In the genomic region with DNA sequence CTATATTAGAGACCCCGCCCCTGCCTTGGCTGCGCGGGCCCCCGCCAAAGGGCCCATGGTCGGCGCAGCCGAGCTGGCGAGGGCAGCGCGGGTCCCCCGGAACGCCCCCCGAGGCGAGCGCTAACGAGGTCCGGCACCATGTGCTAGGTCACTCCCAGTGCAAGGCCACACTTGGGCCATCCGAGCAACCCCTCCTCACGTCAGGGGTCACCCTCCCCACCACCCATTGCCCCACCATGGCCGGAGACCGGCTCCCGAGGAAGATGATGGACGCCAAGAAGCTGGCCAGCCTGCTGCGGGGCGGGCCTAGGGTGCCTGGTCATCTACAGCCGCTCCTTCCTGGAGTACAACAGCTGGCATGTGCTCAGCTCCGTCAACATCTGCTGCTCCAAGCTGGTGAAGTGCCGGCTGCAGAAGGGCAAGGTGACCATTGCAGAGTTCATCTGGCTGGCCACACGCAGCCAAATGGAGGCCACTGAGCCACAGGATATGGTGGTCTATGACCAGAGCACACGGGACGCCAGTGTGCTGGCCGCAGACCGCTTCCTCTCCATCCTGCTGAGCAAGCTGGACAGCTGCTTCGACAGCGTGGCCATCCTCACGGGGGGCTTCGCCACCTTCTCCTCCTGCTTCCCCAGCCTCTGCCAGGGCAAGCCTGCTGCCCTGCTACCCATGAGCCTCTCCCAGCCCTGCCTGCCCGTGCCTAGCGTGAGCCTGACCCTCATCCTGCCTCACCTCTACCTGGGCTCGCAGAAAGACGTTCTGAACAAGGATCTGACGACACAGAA, we compare ENCODE assay signal across 8 cellular contexts. TPM values are rescaled to one million over a fixed set of nuclear protein-coding genes. Genes with fewer than 3 reads are reported as not detected.
DNase-seq lines count a peak whose midpoint lies in the region; ATAC-seq, FAIRE-seq and TF ChIP-seq lines count a peak whose summit lies in the region.
"Had no signal": no experiment of that assay in that cellular context is flagged by ENCODE, and none has a peak within 500 bp of the region (broad histone marks: within the 10 kb centered on the region; RNA-seq: fewer than 3 reads in every experiment).

No MANE protein-coding gene starts in this region.

- H3K27me3 ChIP-seq in pancreas, result no peaks in the 10 kb centered on the region

- H3K4me1 ChIP-seq in pancreas, result peaks cover 0 to 10% (median 7%) of the 10 kb centered on the region in 3 donors

- H3K4me3 Mint-ChIP-seq in MCF 10A (ENCODE audit: unreplicated experiment), result peak overlapping the region; percentile 41

- no peaks in the 10 kb centered on the region for H3K27me3 Mint-ChIP-seq in MCF 10A (ENCODE audit: insufficient read depth, unreplicated experiment)

- H3K4me1 Mint-ChIP-seq in MCF 10A (ENCODE audit: insufficient read depth, unreplicated experiment), result peaks cover 6% of the 10 kb centered on the region

- CTCF ChIA-PET in MCF 10A (lab: Yijun Ruan, JAX), result interaction anchor here (0.6 to 2.0 kb wide), 4 partner anchors 11 to 100 kb away, joined by 3 to 9 read pairs (median 3); a partner anchor contains a TSS

- no peaks in the 10 kb centered on the region for H3K9me3 Mint-ChIP-seq in MCF 10A (ENCODE audit: unreplicated experiment)

- POLR2A ChIA-PET in MCF 10A (lab: Yijun Ruan, JAX), result interaction anchor here (1.0 to 7.1 kb wide), 10 partner anchors 8 to 238 kb away, joined by 3 to 195 read pairs (median 12); a partner anchor contains a TSS

- DNase-seq in LNCaP clone FGC (ENCODE audit: low read depth) (no peak), MCF 10A (ENCODE audit: unreplicated experiment) (no peak), pancreas (peak in 5 of 6 donors; percentile 20 to 82 (median 37)), NCI-H345 treated with DMSO at 0.1 percent for 48 hours (lab: John Stamatoyannopoulos, UW; ENCODE audit: unreplicated experiment) (no peak), NCI-H446 treated with DMSO at 0.1 percent for 48 hours (lab: John Stamatoyannopoulos, UW) (no peak)
- DNase-seq in NK-92 treated with Interleukin-12 subunit alpha and Interleukin-12 subunit beta, amount 100 ng/mL, for 24 hours (lab: John Stamatoyannopoulos, UW), result no peak
- DNase-seq: left cardiac atrium, SW 1271 had no signal

- H3K27ac ChIP-seq in pancreas, result no peak overlapping the region

- H3K4me3 ChIP-seq in LNCaP clone FGC (ENCODE audit: low read depth, low read length) (peak overlapping the region; percentile 94), pancreas (peak overlapping the region in 3 of 4 donors; percentile 42 to 80 (median 59))

- TF ChIP-seq CTCF in LNCaP clone FGC (IDR thresholded peaks at IDR 0.05; ENCODE audit: control insufficient read depth, extremely low read depth, insufficient read depth) (no peak), MCF 10A (IDR thresholded peaks at IDR 0.05; ENCODE audit: unreplicated experiment) (no peak), pancreas (IDR thresholded peaks at IDR 0.05) (no peak)

- peaks cover 31% of the 10 kb centered on the region for H3K36me3 Mint-ChIP-seq in MCF 10A (ENCODE audit: insufficient read depth, unreplicated experiment)

- peak overlapping the region; percentile 97 for H3K27ac Mint-ChIP-seq in MCF 10A (ENCODE audit: low read depth, unreplicated experiment)

- peak in 1 of 4 donors; percentile 21 for ATAC-seq in pancreas

- intact Hi-C loops in MCF 10A (cut with micrococcal nuclease) (loop anchor here (5.0 kb wide), 1 partner anchor 41 kb away; a partner anchor contains a TSS), pancreas (cut with DNase I) (no loop called here)

- no TSS peak for BruUV-seq in MCF 10A (replicated peaks; lab: Mats Ljungman, UMichigan)

- peaks cover 0 to 19% (median 0%) of the 10 kb centered on the region in 3 donors for H3K36me3 ChIP-seq in pancreas

- 64 to 82% methylated on average over 42 of the region's 42 CpGs for WGBS in pancreas, 2 donors

- FAIRE-seq in pancreas (lab: Jason Lieb, UNC), result no peak

- no peaks in the 10 kb centered on the region for H3K9me3 ChIP-seq in pancreas

RNA-seq across cellular contexts. Expression of a gene that starts 12.4 kb away (rescaled TPM):
- 78.0 and 97.9 TPM in 2 replicates for total RNA-seq in MCF 10A (2022)
- 10 to 100 TPM; 23.3 to 42.5 (median 30.2) TPM for total RNA-seq in pancreas
- polyA plus RNA-seq in pancreas, result 10 to 100 TPM; 33.1 to 36.2 TPM

RNA-seq across cellular contexts. Expression of a gene that starts 33.9 kb away (rescaled TPM):
- 16.0 and 17.3 TPM in 2 replicates for total RNA-seq in MCF 10A (2022)
- 1 to 10 TPM; 4.3 to 8.7 (median 7.0) TPM for total RNA-seq in pancreas
- 10 to 100 TPM; 11.8 to 18.4 TPM for polyA plus RNA-seq in pancreas

RNA-seq across cellular contexts. Expression of a gene that starts 50.1 kb away (rescaled TPM):
- 13.1 and 19.5 TPM in 2 replicates for total RNA-seq in MCF 10A (2022)
- total RNA-seq in pancreas, result 1 to 10 TPM; 4.4 to 9.6 (median 7.3) TPM
- 10 to 100 TPM; 26.3 to 31.7 TPM for polyA plus RNA-seq in pancreas

RNA-seq across cellular contexts. Expression of a gene that starts 53.6 kb away (rescaled TPM):
- 84.2 and 112 TPM in 2 replicates for total RNA-seq in MCF 10A (2022)
- total RNA-seq in pancreas, result 10 to 100 TPM; 20.7 to 73.3 (median 38.0) TPM
- 100 to 1,000 TPM; 160 to 187 TPM for polyA plus RNA-seq in pancreas

Comparison
In these comparisons a context has a peak if more than half of its experiments do, and no peak if none do; other contexts are left out.
1. DNase-seq: peak in pancreas (5 of 6); none in LNCaP clone FGC (single experiment), MCF 10A (single experiment), NCI-H345 treated with DMSO at 0.1 percent for 48 hours (single experiment), NCI-H446 treated with DMSO at 0.1 percent for 48 hours (single experiment) and NK-92 treated with Interleukin-12 subunit alpha and Interleukin-12 subunit beta, amount 100 ng/mL, for 24 hours (single experiment).